9 cellular contexts compared by ENCODE assay signal in genomic region chr10:67697646-67698245, GRCh38. TPM values are rescaled to one million over a fixed set of nuclear protein-coding genes. Genes with fewer than 3 reads are reported as not detected.
DNase-seq lines count a peak whose midpoint lies in the region; ATAC-seq and TF ChIP-seq lines count a peak whose summit lies in the region.
"Had no signal": no experiment of that assay in that cellular context is flagged by ENCODE, and none has a peak within 500 bp of the region (broad histone marks: within the 10 kb centered on the region; RNA-seq: fewer than 3 reads in every experiment).

No MANE protein-coding gene starts in this region.

- ATAC-seq in activated CD4-positive, CD25-positive, alpha-beta regulatory T cell treated with anti-CD3 and anti-CD28 coated beads, Interleukin-2, amount 50 U/mL, for 24 hours, result peak; percentile 48 to 53
- ATAC-seq in GM19395 (IDR thresholded peaks at IDR 0.05; ENCODE audit: unreplicated experiment), result peak; percentile 93
- ATAC-seq in HG03520 (IDR thresholded peaks at IDR 0.05; ENCODE audit: unreplicated experiment), result peak; percentile 58

- no peaks in the 10 kb centered on the region for H3K36me3 ChIP-seq in OCI-LY3 (replicated peaks; ENCODE audit: low read depth, low read length)
- H3K36me3 ChIP-seq in liver (ENCODE audit: control insufficient read depth in 4 of 4, insufficient read depth in 3 of 4, low read depth in 1 of 4, low read length in 3 of 4), result no peaks in the 10 kb centered on the region

- DNase-seq in activated CD4-positive, CD25-positive, alpha-beta regulatory T cell (lab: John Stamatoyannopoulos, UW), result no peak
- DNase-seq in choroid plexus epithelial cell (ENCODE audit: low read depth), result peak; percentile 82
- DNase-seq in islet precursor cell, result no peak

- H3K4me2 ChIP-seq in OCI-LY3 (ENCODE audit: low read length), result no peak overlapping the region

- TF ChIP-seq CTCF in OCI-LY3 (IDR thresholded peaks at IDR 0.05; ENCODE audit: low read depth, low read length), result peak; percentile 56
- TF ChIP-seq CTCF in choroid plexus epithelial cell (conservative IDR thresholded peaks at IDR 0.05; ENCODE audit: low read depth, low read length), result peak; percentile 77
- TF ChIP-seq CTCF in liver (IDR thresholded peaks at IDR 0.05; ENCODE audit: low read depth, low read length, missing input control), result peak; percentile 75

- H3K9ac ChIP-seq in OCI-LY3 (ENCODE audit: low read length), result no peak overlapping the region
- no peak overlapping the region for H3K9ac ChIP-seq in liver (ENCODE audit: low read depth in 1 of 2, low read length in 2 of 2)

- 8% methylated on average over 2 of the region's 2 CpGs for WGBS in liver

- H3K4me1 ChIP-seq in OCI-LY3 (ENCODE audit: low read length) (peaks cover 21% of the 10 kb centered on the region), liver (ENCODE audit: control insufficient read depth in 4 of 4, insufficient read depth in 4 of 4, low read length in 3 of 4) (no peaks in the 10 kb centered on the region)

- no peaks in the 10 kb centered on the region for H4K20me1 ChIP-seq in OCI-LY3 (ENCODE audit: insufficient read depth, low read length)

- H3K27me3 ChIP-seq in OCI-LY3 (ENCODE audit: low read depth, low read length) (peaks cover 25% of the 10 kb centered on the region), liver (ENCODE audit: control insufficient read depth in 4 of 4, insufficient read depth in 4 of 4, low read length in 3 of 4) (peaks cover 0 to 6% (median 0%) of the 10 kb centered on the region in 4 donors)

- no peak overlapping the region for H3K27ac ChIP-seq in OCI-LY3 (ENCODE audit: low read length)
- no peak overlapping the region for H3K27ac ChIP-seq in liver (ENCODE audit: low read depth in 1 of 2, low read length in 2 of 2)
- H3K27ac ChIP-seq: epithelial cell of prostate had no signal

- H3K9me3 ChIP-seq in OCI-LY3 (ENCODE audit: insufficient read depth, low read length), result no peaks in the 10 kb centered on the region
- H3K9me3 ChIP-seq in liver (ENCODE audit: control insufficient read depth in 4 of 4, low read length in 3 of 4), result no peaks in the 10 kb centered on the region

- 0 out of 2 replicates have a peak overlapping the region, but pooled peaks have one; percentile 39 for H2AFZ ChIP-seq in OCI-LY3 (ENCODE audit: low read depth, low read length)

- no peak overlapping the region for H3K4me3 ChIP-seq in OCI-LY3 (ENCODE audit: low read length)
- H3K4me3 ChIP-seq in choroid plexus epithelial cell (ENCODE audit: low read depth, low read length), result no peak overlapping the region
- H3K4me3 ChIP-seq in liver (ENCODE audit: low read depth in 1 of 3, low read length in 3 of 3), result no peak overlapping the region

- TF ChIP-seq RAD21 in liver (IDR thresholded peaks at IDR 0.05), result peak; percentile 81 to 83

- no peaks in the 10 kb centered on the region for H3K79me2 ChIP-seq in OCI-LY3 (ENCODE audit: low read length)

TF ChIP-seq in liver, 16 proteins besides CTCF, POLR2A, EP300 and RAD21:
- TF ChIP-seq FOXA1 (IDR thresholded peaks at IDR 0.05) (no peak), FOXA2 (IDR thresholded peaks at IDR 0.05) (no peak), REST (IDR thresholded peaks at IDR 0.05) (no peak), NR2F2 (IDR thresholded peaks at IDR 0.05) (no peak), TAF1 (conservative IDR thresholded peaks at IDR 0.05) (no peak), GABPA (IDR thresholded peaks at IDR 0.05 in 1 of 2, conservative IDR thresholded peaks at IDR 0.05 in 1 of 2) (no peak), JUND (IDR thresholded peaks at IDR 0.05) (no peak), ZBTB33 (IDR thresholded peaks at IDR 0.05) (no peak), ATF3 (IDR thresholded peaks at IDR 0.05) (no peak), HNF4G (IDR thresholded peaks at IDR 0.05) (no peak), EGR1 (IDR thresholded peaks at IDR 0.05; ENCODE audit: low read depth in 2 of 2) (no peak), RXRA (IDR thresholded peaks at IDR 0.05) (no peak), MAX (IDR thresholded peaks at IDR 0.05) (no peak)

RNA-seq across cellular contexts. Expression of gene CTNNA3, which starts 1.8 kb away (rescaled TPM):
- 1 to 10 TPM; 1.4 to 2.4 TPM for total RNA-seq in liver
- polyA plus RNA-seq in liver, result 1 to 10 TPM in 1 of 2 donors, under 1 TPM in 1; 0.16 to 1.3 TPM
